18 cellular contexts compared by ENCODE assay signal in genomic region chr12:1185460-1186182, GRCh38.
A peak's percentile ranks its signal among the peaks of the same experiment; 100 is the strongest.
DNase-seq lines count a peak whose midpoint lies in the region; ATAC-seq, FAIRE-seq and TF ChIP-seq lines count a peak whose summit lies in the region.
"Had no signal": no experiment of that assay in that cellular context is flagged by ENCODE, and none has a peak within 500 bp of the region (broad histone marks: within the 10 kb centered on the region; RNA-seq: fewer than 3 reads in every experiment).

No MANE protein-coding gene starts in this region.

- intact Hi-C loops in endothelial cell of umbilical vein (cut with micrococcal nuclease): no loop called here

- H3K27ac ChIP-seq in endothelial cell of umbilical vein (ENCODE audit: insufficient read depth, low read depth, low read length): peak overlapping the region; percentile 74
- H3K27ac ChIP-seq: body of pancreas, C4-2B, neutrophil, skin epidermis had no signal

- H3K4me3 ChIP-seq in endothelial cell of umbilical vein (replicated peaks in 1 of 3; ENCODE audit: insufficient read depth in 1 of 3, low read depth in 1 of 3, low read length in 3 of 3): no peak overlapping the region
- H3K4me3 ChIP-seq: body of pancreas, skin epidermis had no signal

- CTCF ChIA-PET in endothelial cell of umbilical vein (lab: Charles Lee): no interaction called here

- no peaks in the 10 kb centered on the region for H3K9me1 ChIP-seq in endothelial cell of umbilical vein (replicated peaks; ENCODE audit: control insufficient read depth, extremely low read depth, insufficient read depth, low read length)

- peak overlapping the region; percentile 23 for H3K9ac ChIP-seq in endothelial cell of umbilical vein (replicated peaks; ENCODE audit: extremely low read depth, insufficient read depth, low read length)

- no peaks in the 10 kb centered on the region for H3K9me3 ChIP-seq in endothelial cell of umbilical vein (replicated peaks; ENCODE audit: control insufficient read depth, insufficient read depth, low read length)
- H3K9me3 ChIP-seq: body of pancreas, neutrophil had no signal

- ATAC-seq in GM18498 (IDR thresholded peaks at IDR 0.05; ENCODE audit: unreplicated experiment): peak; percentile 51
- peak; percentile 55 for ATAC-seq in GM19452 (IDR thresholded peaks at IDR 0.05; ENCODE audit: unreplicated experiment)
- peak; percentile 58 for ATAC-seq in HG03354 (IDR thresholded peaks at IDR 0.05; ENCODE audit: poor library complexity, severe bottlenecking, unreplicated experiment)
- no peak for ATAC-seq in GM19324 (IDR thresholded peaks at IDR 0.05; ENCODE audit: low FRiP score, unreplicated experiment)
- ATAC-seq in HG02884 (IDR thresholded peaks at IDR 0.05; ENCODE audit: unreplicated experiment): no peak
- ATAC-seq: body of pancreas, HepG2, Panc1 had no signal

- DNase-seq in endothelial cell of umbilical vein (ENCODE audit: low read depth, low spot score) (no peak), DMS79 treated with DMSO at 0.1 percent for 48 hours (lab: John Stamatoyannopoulos, UW) (no peak)
- DNase-seq: activated CD4-positive, alpha-beta T cell treated with anti-CD3 and anti-CD28 coated beads, Interleukin-2, amount 10 ng/mL, durations not matched to agents 24 days and 14 days; activated effector memory CD4-positive, alpha-beta T cell treated with anti-CD3 and anti-CD28 coated beads, Interleukin-2, amount 50 U/mL, for 16 hours; body of pancreas; effector CD4-positive, alpha-beta T cell; mammary epithelial cell; NCI-H1105 treated with DMSO at 0.1 percent for 48 hours had no signal

- no peak for FAIRE-seq in endothelial cell of umbilical vein (lab: Jason Lieb, UNC)
- FAIRE-seq: HepG2 had no signal

- TF ChIP-seq CTCF in endothelial cell of umbilical vein (IDR thresholded peaks at IDR 0.05; ENCODE audit: extremely low read depth in 1 of 2, insufficient read depth in 1 of 2, low read depth in 1 of 2, low read length in 2 of 2): no peak

- H3K4me1 ChIP-seq in endothelial cell of umbilical vein (ENCODE audit: control insufficient read depth, extremely low read depth, insufficient read depth, low read length): peaks cover 21% of the 10 kb centered on the region
- H3K4me1 ChIP-seq: body of pancreas had no signal

- no peaks in the 10 kb centered on the region for H3K36me3 ChIP-seq in endothelial cell of umbilical vein (ENCODE audit: control insufficient read depth in 2 of 2, extremely low read depth in 1 of 2, insufficient read depth in 2 of 2, low read length in 2 of 2)

- no peaks in the 10 kb centered on the region for H4K20me1 ChIP-seq in endothelial cell of umbilical vein (replicated peaks; ENCODE audit: control insufficient read depth, extremely low read depth, insufficient read depth, low read length)

- no peak overlapping the region for H3K4me2 ChIP-seq in endothelial cell of umbilical vein (ENCODE audit: insufficient read depth, low read length)

- dilution Hi-C loops in endothelial cell of umbilical vein (cut with MboI; ENCODE audit: extremely low pct_ligation_motif_present, low sequenced_read_pairs): no loop called here

- POLR2A ChIA-PET in endothelial cell of umbilical vein (lab: Charles Lee): no interaction called here

- BruUV-seq in endothelial cell of umbilical vein (replicated peaks; lab: Mats Ljungman, UMichigan): no TSS peak

- no peaks in the 10 kb centered on the region for H3K27me3 ChIP-seq in endothelial cell of umbilical vein (ENCODE audit: control insufficient read depth in 2 of 2, insufficient read depth in 2 of 2, low read length in 2 of 2)
- H3K27me3 ChIP-seq: body of pancreas, neutrophil had no signal

- H2AFZ ChIP-seq in endothelial cell of umbilical vein (ENCODE audit: low read depth, low read length): no peak overlapping the region

- no peaks in the 10 kb centered on the region for H3K79me2 ChIP-seq in endothelial cell of umbilical vein (ENCODE audit: control insufficient read depth, insufficient read depth, low read length)

- no peak for TF ChIP-seq POLR2A in endothelial cell of umbilical vein (IDR thresholded peaks at IDR 0.05; ENCODE audit: low read depth, low read length)

TF ChIP-seq in endothelial cell of umbilical vein, 7 proteins besides CTCF, POLR2A, EP300 and RAD21:
- TF ChIP-seq MAX (IDR thresholded peaks at IDR 0.05; ENCODE audit: insufficient read depth, insufficient read length) (no peak), JUN (IDR thresholded peaks at IDR 0.05; ENCODE audit: borderline replicate concordance, insufficient read depth, insufficient read length, low read depth) (no peak), GATA2 (IDR thresholded peaks at IDR 0.05; ENCODE audit: insufficient read depth, insufficient read length, low read depth, low read length) (no peak), FOS (IDR thresholded peaks at IDR 0.05; ENCODE audit: borderline replicate concordance, insufficient read depth, low read length) (no peak), POLR2AphosphoS5 (IDR thresholded peaks at IDR 0.05; ENCODE audit: insufficient read depth, low read depth, low read length) (no peak), EZH2 (IDR thresholded peaks at IDR 0.05; ENCODE audit: borderline replicate concordance, low read depth, low read length, severe bottlenecking) (no peak), MYC (IDR thresholded peaks at IDR 0.05; ENCODE audit: low read depth, low read length) (no peak)

Comparison
In these comparisons a context has a peak if more than half of its experiments do, and no peak if none do; other contexts are left out.
1. ATAC-seq: peak in GM18498 (single experiment), GM19452 (single experiment) and HG03354 (single experiment); none in GM19324 (single experiment) and HG02884 (single experiment).